ENCODE assay signal across 8 cellular contexts in genomic region chr6:88238065-88238464, GRCh38.
A peak's percentile ranks its signal among the peaks of the same experiment; 100 is the strongest.
DNase-seq lines count a peak whose midpoint lies in the region; ATAC-seq, FAIRE-seq and TF ChIP-seq lines count a peak whose summit lies in the region.

No MANE protein-coding gene starts in this region.

- WGBS in mammary epithelial cell (ENCODE audit: low coverage, missing lambda C conversion rate) = 50% methylated on average over 1 of the region's 1 CpG

- ATAC-seq in GM18508 (IDR thresholded peaks at IDR 0.05; ENCODE audit: insufficient read depth, unreplicated experiment) (peak; percentile 55), HG03520 (IDR thresholded peaks at IDR 0.05; ENCODE audit: unreplicated experiment) (peak; percentile 61), GM19023 (IDR thresholded peaks at IDR 0.05; ENCODE audit: unreplicated experiment) (no peak)

- FAIRE-seq in urothelium cell line (lab: Jason Lieb, UNC) = no peak

- no peak overlapping the region for H3K27ac ChIP-seq in A673 (ENCODE audit: low read depth, low read length, poor library complexity, severe bottlenecking)
- no peak overlapping the region for H3K27ac ChIP-seq in mammary epithelial cell (ENCODE audit: insufficient read depth, low read depth, low read length)

- intact Hi-C loops in A673 (cut with micrococcal nuclease; ENCODE audit: unreplicated experiment) (loop anchor here (5.0 kb wide), 1 partner anchor 311 kb away; no protein-coding TSS in a partner anchor), mammary epithelial cell (cut with micrococcal nuclease) (loop anchor here (1.0 to 5.0 kb wide), 6 partner anchors 308 to 1171 kb away; no protein-coding TSS in a partner anchor)

- no peaks in the 10 kb centered on the region for H3K36me3 ChIP-seq in A673 (ENCODE audit: insufficient read depth, low read length, poor library complexity, severe bottlenecking)
- H3K36me3 ChIP-seq in mammary epithelial cell (ENCODE audit: insufficient read depth, low read length) = no peaks in the 10 kb centered on the region

- POLR2A ChIA-PET in A673 (lab: Charles Lee; ENCODE audit: low non-redundant PET) = no interaction called here

- H3K4me3 ChIP-seq in A673 (ENCODE audit: low read depth, low read length, poor library complexity, severe bottlenecking) = no peak overlapping the region
- no peak overlapping the region for H3K4me3 ChIP-seq in mammary epithelial cell (replicated peaks in 1 of 3; ENCODE audit: insufficient read depth in 1 of 3, low read depth in 2 of 3, low read length in 3 of 3)

- no peaks in the 10 kb centered on the region for H4K20me1 ChIP-seq in mammary epithelial cell (ENCODE audit: insufficient read depth, low read length)

- no peak overlapping the region for H3K4me2 ChIP-seq in mammary epithelial cell (ENCODE audit: insufficient read depth, low read depth, low read length)

- H3K9ac ChIP-seq in mammary epithelial cell (ENCODE audit: insufficient read depth, low read length) = no peak overlapping the region

- BruUV-seq in A673 (replicated peaks; lab: Mats Ljungman, UMichigan) = no TSS peak
- no TSS peak for BruUV-seq in mammary epithelial cell (replicated peaks; lab: Mats Ljungman, UMichigan)

- no peaks in the 10 kb centered on the region for H3K27me3 ChIP-seq in A673 (replicated peaks; ENCODE audit: insufficient read depth, low read depth, low read length, poor library complexity)
- H3K27me3 ChIP-seq in mammary epithelial cell (ENCODE audit: insufficient read depth, low read length) = no peaks in the 10 kb centered on the region

- TF ChIP-seq CTCF in A673 (conservative IDR thresholded peaks at IDR 0.05; ENCODE audit: low read depth, low read length) (peak; percentile 45), mammary epithelial cell (conservative IDR thresholded peaks at IDR 0.05 in 1 of 2, IDR thresholded peaks at IDR 0.05 in 1 of 2; ENCODE audit: extremely low read depth in 1 of 2, insufficient read depth in 1 of 2, low read depth in 1 of 2, low read length in 2 of 2) (peak; percentile 36 to 58)

- H3K4me1 ChIP-seq in A673 (ENCODE audit: insufficient read depth, low read length, poor library complexity, severe bottlenecking) (no peaks in the 10 kb centered on the region), mammary epithelial cell (ENCODE audit: insufficient read depth, low read length) (no peaks in the 10 kb centered on the region)

- H2AFZ ChIP-seq in mammary epithelial cell (ENCODE audit: low read depth, low read length) = no peak overlapping the region

- in situ Hi-C loops in mammary epithelial cell (cut with MboI; ENCODE audit: low sequenced_read_pairs in 2 of 2) = no loop called here

- H3K9me3 ChIP-seq in A673 (ENCODE audit: low read depth, low read length, poor library complexity, severe bottlenecking) (no peaks in the 10 kb centered on the region), mammary epithelial cell (replicated peaks; ENCODE audit: insufficient read depth, low read length) (no peaks in the 10 kb centered on the region)

- CTCF ChIA-PET in A673 (lab: Charles Lee) (no interaction called here), mammary epithelial cell (lab: Charles Lee; ENCODE audit: low non-redundant PET) (interaction anchor here (0.6 kb wide), 1 partner anchor 153 kb away, joined by 8 read pairs; no protein-coding TSS in a partner anchor)

- no peaks in the 10 kb centered on the region for H3K79me2 ChIP-seq in mammary epithelial cell (ENCODE audit: insufficient read depth, low read length)

- dilution Hi-C loops in mammary epithelial cell (cut with HindIII; ENCODE audit: low sequenced_read_pairs) = no loop called here

- DNase-seq in A673 (ENCODE audit: low spot score) = peak; percentile 9
- DNase-seq in mammary epithelial cell = peak; percentile 8
- DNase-seq in renal cortical epithelial cell (ENCODE audit: low read depth) = peak; percentile 42
- DNase-seq in putamen (ENCODE audit: low spot score) = no peak
- DNase-seq in urothelium cell line (ENCODE audit: low spot score) = no peak

Comparison
In these comparisons a context has a peak if more than half of its experiments do, and no peak if none do; other contexts are left out.
1. DNase-seq: peak in A673 (single experiment), mammary epithelial cell (single experiment) and renal cortical epithelial cell (single experiment); none in putamen (single experiment) and urothelium cell line (single experiment).